ENCODE assay signal across 14 cellular contexts in genomic region chr2:101957036-101957435, GRCh38.
DNase-seq lines count a peak whose midpoint lies in the region; ATAC-seq and TF ChIP-seq lines count a peak whose summit lies in the region.
"Had no signal": no experiment of that assay in that cellular context is flagged by ENCODE, and none has a peak within 500 bp of the region (broad histone marks: within the 10 kb centered on the region; RNA-seq: fewer than 3 reads in every experiment).

No MANE protein-coding gene starts in this region.

- H3K27ac ChIP-seq in ACC112 (ENCODE audit: low read depth, low read length), result peak overlapping the region; percentile 70; the same call in 1 of the 2 replicates
- peak overlapping the region; percentile 69 for H3K27ac ChIP-seq in RWPE2 (ENCODE audit: poor library complexity, severe bottlenecking)
- H3K27ac ChIP-seq in subcutaneous abdominal adipose tissue (ENCODE audit: low read depth, low read length), result peak overlapping the region; percentile 52

- no peak for TF ChIP-seq POLR2A in erythroblast (IDR thresholded peaks at IDR 0.05; ENCODE audit: low read length)

- H3K9me3 ChIP-seq in RWPE2 (ENCODE audit: severe bottlenecking), result no peaks in the 10 kb centered on the region
- no peaks in the 10 kb centered on the region for H3K9me3 ChIP-seq in subcutaneous abdominal adipose tissue (ENCODE audit: control insufficient read depth in 5 of 5, low read length in 5 of 5)
- H3K9me3 ChIP-seq: HAP-1 had no signal

- no peaks in the 10 kb centered on the region for H3K79me2 ChIP-seq in ACC112 (ENCODE audit: control insufficient read depth, insufficient read depth, low read length, unreplicated experiment)

- H3K36me3 ChIP-seq in ACC112 (ENCODE audit: insufficient read depth, low read length) (no peaks in the 10 kb centered on the region), RWPE2 (ENCODE audit: low read depth) (no peaks in the 10 kb centered on the region), subcutaneous abdominal adipose tissue (ENCODE audit: control insufficient read depth in 5 of 5, insufficient read depth in 5 of 5, low read length in 5 of 5) (no peaks in the 10 kb centered on the region)
- H3K36me3 ChIP-seq: HAP-1 had no signal

- no peak overlapping the region for H3K9ac ChIP-seq in subcutaneous abdominal adipose tissue (ENCODE audit: low read length in 5 of 5)

- H3K4me3 ChIP-seq in ACC112 (ENCODE audit: low read depth, low read length) (no peak overlapping the region), RWPE2 (ENCODE audit: severe bottlenecking) (no peak overlapping the region), subcutaneous abdominal adipose tissue (ENCODE audit: low read depth in 1 of 5, low read length in 5 of 5) (no peak overlapping the region)
- H3K4me3 ChIP-seq: HAP-1 had no signal

- TF ChIP-seq CTCF in RWPE2 (IDR thresholded peaks at IDR 0.05; ENCODE audit: poor library complexity, severe bottlenecking), result no peak

- ATAC-seq in RWPE2 (ENCODE audit: low read depth) (no peak), GM21381 (IDR thresholded peaks at IDR 0.05; ENCODE audit: unreplicated experiment) (no peak), HG03565 (IDR thresholded peaks at IDR 0.05; ENCODE audit: unreplicated experiment) (no peak)

- H3K4me1 ChIP-seq in ACC112 (ENCODE audit: control insufficient read depth, insufficient read depth, low read length, unreplicated experiment), result peaks cover 19% of the 10 kb centered on the region
- H3K4me1 ChIP-seq in RWPE2 (ENCODE audit: insufficient read depth, poor library complexity, severe bottlenecking), result peaks cover 13% of the 10 kb centered on the region
- H3K4me1 ChIP-seq in subcutaneous abdominal adipose tissue (ENCODE audit: control insufficient read depth in 5 of 5, insufficient read depth in 5 of 5, low read length in 5 of 5), result peaks cover 3 to 51% (median 37%) of the 10 kb centered on the region in 5 donors
- H3K4me1 ChIP-seq: HAP-1 had no signal

- H3K27me3 ChIP-seq in ACC112 (ENCODE audit: insufficient read depth, low read length), result no peaks in the 10 kb centered on the region
- H3K27me3 ChIP-seq in RWPE2 (ENCODE audit: insufficient read depth, poor library complexity, severe bottlenecking), result no peaks in the 10 kb centered on the region
- H3K27me3 ChIP-seq in subcutaneous abdominal adipose tissue (ENCODE audit: control insufficient read depth in 5 of 5, insufficient read depth in 4 of 5, low read length in 5 of 5), result no peaks in the 10 kb centered on the region

- DNase-seq in RWPE2 (ENCODE audit: low spot score) (no peak), fibroblast of peridontal ligament (ENCODE audit: extremely low read depth) (peak; percentile 60), NCI-H1417 treated with DMSO at 0.1 percent for 48 hours (lab: John Stamatoyannopoulos, UW) (no peak), erythroblast (lab: John Stamatoyannopoulos, UW) (no peak)
- DNase-seq: C1 segment of cervical spinal cord; CD4-positive, alpha-beta memory T cell; DMS153; DMS79 treated with DMSO at 0.1 percent for 48 hours; EL had no signal

- no peak overlapping the region for H2AFZ ChIP-seq in ACC112 (ENCODE audit: low read length, unreplicated experiment)
